In the genomic region with DNA sequence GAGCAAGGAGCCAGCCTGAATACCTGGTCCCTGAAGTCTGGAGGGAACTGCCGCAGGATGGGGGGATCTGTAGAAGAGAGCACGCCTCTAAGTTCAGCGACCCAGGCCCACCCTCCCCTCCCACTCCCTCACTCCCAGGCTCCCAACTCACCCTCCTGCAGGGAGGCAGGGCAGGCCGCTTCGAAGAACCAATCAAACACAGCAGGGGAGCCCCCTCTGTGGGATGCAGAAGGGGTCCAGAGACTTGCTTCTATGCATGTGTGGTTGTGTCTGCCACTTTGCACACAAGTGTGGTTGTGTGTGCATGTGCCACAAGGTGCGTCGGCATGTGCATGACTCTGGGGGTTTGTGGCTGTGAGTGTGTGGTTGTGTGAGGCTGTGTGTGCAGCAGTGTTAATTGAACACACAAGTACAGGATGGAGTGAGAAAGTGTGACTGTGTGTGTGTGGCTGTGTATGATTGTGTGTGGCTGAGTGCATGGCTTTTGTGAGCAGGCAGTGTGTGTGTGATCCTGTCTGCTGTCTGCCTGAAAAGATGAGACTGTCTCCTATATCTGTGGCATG, we compare ENCODE assay signal across 16 cellular contexts. TPM values are rescaled to one million over a fixed set of nuclear protein-coding genes. Genes with fewer than 3 reads are reported as not detected.
A peak's percentile ranks its signal among the peaks of the same experiment; 100 is the strongest.
DNase-seq lines count a peak whose midpoint lies in the region; ATAC-seq and TF ChIP-seq lines count a peak whose summit lies in the region.
"Had no signal": no experiment of that assay in that cellular context is flagged by ENCODE, and none has a peak within 500 bp of the region (broad histone marks: within the 10 kb centered on the region; RNA-seq: fewer than 3 reads in every experiment).

No MANE protein-coding gene starts in this region.

- intact Hi-C loops in A673 (cut with micrococcal nuclease; ENCODE audit: unreplicated experiment) = no loop called here

- H3F3A ChIP-seq in Loucy (ENCODE audit: low read depth) = no peaks in the 10 kb centered on the region

- peak overlapping the region; percentile 89 for H3K4me2 ChIP-seq in Loucy (ENCODE audit: low read depth, low read length, poor library complexity, severe bottlenecking)
- H3K4me2 ChIP-seq: smooth muscle cell had no signal

- peaks cover 38% of the 10 kb centered on the region for H3K4me1 ChIP-seq in CD8-positive, alpha-beta memory T cell (ENCODE audit: insufficient read depth, low read length)
- H3K4me1 ChIP-seq in Loucy (ENCODE audit: insufficient read depth, low read length, poor library complexity, severe bottlenecking) (peaks cover 18% of the 10 kb centered on the region), A673 (ENCODE audit: insufficient read depth, low read length, poor library complexity, severe bottlenecking) (peaks cover 5% of the 10 kb centered on the region)
- H3K4me1 ChIP-seq: testis had no signal

- peaks cover 0 to 30% (median 0%) of the 10 kb centered on the region in 3 donors for H3K36me3 Mint-ChIP-seq in CD8-positive, alpha-beta memory T cell
- peaks cover 32% of the 10 kb centered on the region for H3K36me3 Mint-ChIP-seq in effector memory CD8-positive, alpha-beta T cell (ENCODE audit: insufficient read depth)

- H3K9me3 ChIP-seq in CD8-positive, alpha-beta memory T cell (ENCODE audit: low read length) = no peaks in the 10 kb centered on the region
- H3K9me3 ChIP-seq in Loucy (ENCODE audit: insufficient read depth, low read depth, low read length) (no peaks in the 10 kb centered on the region), A673 (ENCODE audit: low read depth, low read length, poor library complexity, severe bottlenecking) (no peaks in the 10 kb centered on the region)
- H3K9me3 ChIP-seq: pancreas, testis had no signal

- H3K27me3 Mint-ChIP-seq in CD8-positive, alpha-beta memory T cell = peaks cover 0 to 1% of the 10 kb centered on the region in 2 donors
- H3K27me3 Mint-ChIP-seq in effector memory CD8-positive, alpha-beta T cell = no peaks in the 10 kb centered on the region

- H3K4me3 ChIP-seq in CD8-positive, alpha-beta memory T cell (ENCODE audit: low read length) = peak overlapping the region; percentile 32
- H3K4me3 ChIP-seq in Loucy (ENCODE audit: low read length, poor library complexity, severe bottlenecking) (no peak overlapping the region), A673 (ENCODE audit: low read depth, low read length, poor library complexity, severe bottlenecking) (no peak overlapping the region)
- H3K4me3 ChIP-seq: pancreas, smooth muscle cell, testis had no signal

- no peak for DNase-seq in CD8-positive, alpha-beta memory T cell
- no peak for DNase-seq in effector memory CD8-positive, alpha-beta T cell
- DNase-seq in A673 (ENCODE audit: low spot score) (no peak), COLO829 (ENCODE audit: low spot score) (no peak), NOMO-1 treated with DMSO at 0.1 percent for 48 hours (lab: John Stamatoyannopoulos, UW; ENCODE audit: unreplicated experiment) (no peak)
- DNase-seq: activated effector memory CD4-positive, alpha-beta T cell treated with Interleukin-2 at 50 U/mL for 16 hours; GDM1; NCI-H1105 treated with DMSO at 0.1 percent for 48 hours; NCI-H226; pancreas; testis; WERI-Rb-1 had no signal

- peak overlapping the region; percentile 94 to 100 (median 98) for H3K27ac Mint-ChIP-seq in CD8-positive, alpha-beta memory T cell
- H3K27ac Mint-ChIP-seq in effector memory CD8-positive, alpha-beta T cell = peak overlapping the region; percentile 99 to 100

- H3K9me3 Mint-ChIP-seq in CD8-positive, alpha-beta memory T cell = no peaks in the 10 kb centered on the region
- H3K9me3 Mint-ChIP-seq in effector memory CD8-positive, alpha-beta T cell = no peaks in the 10 kb centered on the region

- no peaks in the 10 kb centered on the region for H4K20me1 ChIP-seq in Loucy (ENCODE audit: insufficient read depth, low read length, poor library complexity, severe bottlenecking)

- H2AFZ ChIP-seq in Loucy (ENCODE audit: low read length) = no peak overlapping the region

- no peak overlapping the region for H3K27ac ChIP-seq in CD8-positive, alpha-beta memory T cell (ENCODE audit: low read depth, low read length)
- H3K27ac ChIP-seq in A673 (ENCODE audit: low read depth, low read length, poor library complexity, severe bottlenecking) = no peak overlapping the region
- H3K27ac ChIP-seq: pancreas, testis, WERI-Rb-1 had no signal

- H3K9me2 ChIP-seq in Loucy (replicated peaks; ENCODE audit: low read depth, low read length) = no peaks in the 10 kb centered on the region

- H3K36me3 ChIP-seq in CD8-positive, alpha-beta memory T cell (ENCODE audit: insufficient read depth, low read length) = peaks cover 20% of the 10 kb centered on the region
- no peaks in the 10 kb centered on the region for H3K36me3 ChIP-seq in Loucy (ENCODE audit: insufficient read depth, low read length)
- H3K36me3 ChIP-seq in A673 (ENCODE audit: insufficient read depth, low read length, poor library complexity, severe bottlenecking) = no peaks in the 10 kb centered on the region
- H3K36me3 ChIP-seq: pancreas, WERI-Rb-1 had no signal

- peak overlapping the region; percentile 92 to 99 (median 98) for H3K4me3 Mint-ChIP-seq in CD8-positive, alpha-beta memory T cell
- peak overlapping the region; percentile 85 to 88 for H3K4me3 Mint-ChIP-seq in effector memory CD8-positive, alpha-beta T cell

- peaks cover 22% of the 10 kb centered on the region; the same call in 1 of the 2 replicates for H3K79me2 ChIP-seq in Loucy (ENCODE audit: insufficient read depth, low read length)

- ATAC-seq in effector memory CD8-positive, alpha-beta T cell (replicated peaks) = no peak
- ATAC-seq: pancreas had no signal

- peaks cover 26 to 42% (median 42%) of the 10 kb centered on the region in 3 donors for H3K4me1 Mint-ChIP-seq in CD8-positive, alpha-beta memory T cell
- peaks cover 34 to 47% of the 10 kb centered on the region in 2 donors for H3K4me1 Mint-ChIP-seq in effector memory CD8-positive, alpha-beta T cell (ENCODE audit: low read depth in 2 of 2)

- TF ChIP-seq CTCF in Loucy (conservative IDR thresholded peaks at IDR 0.05; ENCODE audit: low read length) (no peak), A673 (conservative IDR thresholded peaks at IDR 0.05; ENCODE audit: low read depth, low read length) (no peak)

- POLR2A ChIA-PET in CD8-positive, alpha-beta memory T cell (lab: Charles Lee) = no interaction called here
- POLR2A ChIA-PET in A673 (lab: Charles Lee; ENCODE audit: low non-redundant PET) = no interaction called here

- no peaks in the 10 kb centered on the region for H3K27me3 ChIP-seq in CD8-positive, alpha-beta memory T cell (ENCODE audit: insufficient read depth, low read length, poor library complexity, severe bottlenecking)
- H3K27me3 ChIP-seq in Loucy (ENCODE audit: insufficient read depth, low read length, poor library complexity, severe bottlenecking) (no peaks in the 10 kb centered on the region), A673 (replicated peaks; ENCODE audit: insufficient read depth, low read depth, low read length, poor library complexity) (no peaks in the 10 kb centered on the region)
- H3K27me3 ChIP-seq: pancreas, testis had no signal

- H3K9ac ChIP-seq in Loucy (ENCODE audit: low read depth, low read length, poor library complexity, severe bottlenecking) = peak overlapping the region; percentile 41

- CTCF ChIA-PET in CD8-positive, alpha-beta memory T cell (lab: Charles Lee) = no interaction called here
- CTCF ChIA-PET in A673 (lab: Charles Lee) = no interaction called here

- no TSS peak for BruUV-seq in A673 (replicated peaks; lab: Mats Ljungman, UMichigan)

RNA-seq across cellular contexts. Expression of gene DENND1C, which starts 1.7 kb away (rescaled TPM):
- total RNA-seq in CD8-positive, alpha-beta memory T cell = 10 to 100 TPM; 51.9 to 55.1 TPM
- polyA plus RNA-seq in CD8-positive, alpha-beta memory T cell = 93.2 TPM
- total RNA-seq in A673 (2021) = 0.11 and 0.24 TPM in 2 replicates
- total RNA-seq: frontal cortex, smooth muscle cell had no signal

RNA-seq across cellular contexts. Expression of gene CRB3, which starts 15.8 kb away (rescaled TPM):
- total RNA-seq in CD8-positive, alpha-beta memory T cell = 1 to 10 TPM in 1 of 2 experiments, under 1 TPM in 1; 0.88 to 1.8 TPM
- polyA plus RNA-seq in CD8-positive, alpha-beta memory T cell = 4.1 TPM
- not detected in 2 replicates for total RNA-seq in A673 (2021)
- total RNA-seq: cardiac septum had no signal

RNA-seq across cellular contexts. Expression of gene SLC25A23, which starts 20.3 kb away (rescaled TPM):
- 10 to 100 TPM; 14.5 to 14.8 TPM for total RNA-seq in CD8-positive, alpha-beta memory T cell
- polyA plus RNA-seq in CD8-positive, alpha-beta memory T cell = 19.9 TPM
- total RNA-seq in A673 (2021) = 39.9 and 56.0 TPM in 2 replicates

RNA-seq across cellular contexts. Expression of gene TUBB4A, which starts 22.2 kb away (rescaled TPM):
- 1 to 10 TPM; 7.1 to 8.9 TPM for total RNA-seq in CD8-positive, alpha-beta memory T cell
- 5.9 TPM for polyA plus RNA-seq in CD8-positive, alpha-beta memory T cell
- 27.0 and 45.2 TPM in 2 replicates for total RNA-seq in A673 (2021)
- total RNA-seq: smooth muscle cell had no signal
- polyA plus RNA-seq: smooth muscle cell had no signal

RNA-seq across cellular contexts. Expression of gene SLC25A41, which starts 46.4 kb away (rescaled TPM):
- under 1 TPM; 0.28 to 0.33 TPM for total RNA-seq in CD8-positive, alpha-beta memory T cell
- polyA plus RNA-seq in CD8-positive, alpha-beta memory T cell = not detected
- total RNA-seq in A673 (2021) = 0.39 and 0.44 TPM in 2 replicates
- total RNA-seq: smooth muscle cell had no signal

Comparison
In these comparisons a context has a peak if more than half of its experiments do, and no peak if none do; other contexts are left out.
1. RNA of gene DENND1C, which starts 1.7 kb away (total RNA-seq): 51.9 to 55.1 TPM in CD8-positive, alpha-beta memory T cell; 0.11 to 0.24 TPM in A673; every median in the first group is over 10 times any median in the second.